ENCODE assay signal across 9 cellular contexts in the genomic region with DNA sequence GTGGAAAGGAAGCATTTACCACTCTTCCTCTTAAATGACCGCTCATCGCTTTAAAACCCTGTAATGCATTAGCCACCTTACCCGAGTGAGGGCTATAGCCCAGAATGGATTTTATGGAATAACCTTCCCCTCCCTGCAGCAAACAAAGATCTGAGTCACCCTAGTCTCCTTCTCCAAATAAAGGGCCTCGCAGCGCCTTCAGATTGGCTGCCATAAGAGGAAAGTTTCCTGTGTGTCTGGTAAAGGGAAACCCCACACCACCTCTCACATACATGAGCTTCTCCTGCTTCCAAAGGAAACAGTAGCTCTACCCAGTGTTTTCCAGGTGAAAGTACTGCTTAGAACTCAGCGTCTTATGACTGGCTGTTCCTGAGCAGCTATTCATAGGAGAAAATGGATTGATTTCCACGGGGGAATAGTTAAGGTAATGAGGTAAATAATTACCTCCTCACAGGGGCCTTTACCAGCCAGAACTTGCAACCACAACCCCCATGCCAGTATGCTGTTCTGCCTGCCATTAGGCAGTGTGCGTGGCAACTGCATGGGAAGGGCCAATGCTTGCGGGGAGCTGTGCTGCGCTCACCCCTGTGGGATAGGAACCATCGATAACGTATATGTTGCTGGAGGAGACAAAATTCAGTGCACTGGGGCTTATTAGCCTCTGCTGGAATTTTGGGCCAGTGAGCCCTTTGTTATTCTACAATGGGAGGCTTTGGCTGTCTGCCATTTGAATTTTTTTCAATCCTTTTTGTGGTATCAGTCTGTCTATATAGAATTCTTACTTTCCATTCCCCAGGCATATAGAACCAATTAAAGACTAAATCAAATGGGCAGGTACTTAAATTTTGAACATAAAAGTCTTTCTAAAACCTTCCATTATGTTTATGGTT. TPM values are rescaled to one million over a fixed set of nuclear protein-coding genes. Genes with fewer than 3 reads are reported as not detected.
DNase-seq lines count a peak whose midpoint lies in the region; ATAC-seq, FAIRE-seq and TF ChIP-seq lines count a peak whose summit lies in the region.
"Had no signal": no experiment of that assay in that cellular context is flagged by ENCODE, and none has a peak within 500 bp of the region (broad histone marks: within the 10 kb centered on the region; RNA-seq: fewer than 3 reads in every experiment).

No MANE protein-coding gene starts in this region.

- H3K4me2 ChIP-seq in BLaER1 (peak overlapping the region; percentile 17; the same call in 1 of the 2 replicates), fibroblast of lung (ENCODE audit: extremely low read depth, insufficient read depth, low read length) (peak overlapping the region; percentile 48), neural progenitor cell (peak overlapping the region; percentile 4)

- H3K27me3 ChIP-seq in BLaER1 (no peaks in the 10 kb centered on the region), fibroblast of lung (ENCODE audit: control insufficient read depth, insufficient read depth, low read length) (no peaks in the 10 kb centered on the region), neural progenitor cell (no peaks in the 10 kb centered on the region)
- H3K27me3 ChIP-seq in CD8-positive, alpha-beta T cell (ENCODE audit: insufficient read depth, low read length): no peaks in the 10 kb centered on the region

- peaks cover 11% of the 10 kb centered on the region for H3K4me1 Mint-ChIP-seq in neural progenitor cell
- H3K4me1 Mint-ChIP-seq in CD8-positive, alpha-beta T cell (ENCODE audit: low read depth): peaks cover 3% of the 10 kb centered on the region

- H3K4me1 ChIP-seq in BLaER1: peaks cover 54% of the 10 kb centered on the region
- peaks cover 10% of the 10 kb centered on the region for H3K4me1 ChIP-seq in fibroblast of lung (ENCODE audit: control insufficient read depth, extremely low read depth, insufficient read depth, low read length)
- H3K4me1 ChIP-seq in neural progenitor cell: peaks cover 17% of the 10 kb centered on the region
- H3K4me1 ChIP-seq in CD8-positive, alpha-beta T cell (ENCODE audit: insufficient read depth, low read length): no peaks in the 10 kb centered on the region

- no peak for TF ChIP-seq CTCF in fibroblast of lung (conservative IDR thresholded peaks at IDR 0.05 in 1 of 2, IDR thresholded peaks at IDR 0.05 in 1 of 2; ENCODE audit: low read depth in 1 of 2, low read length in 2 of 2)
- no peak for TF ChIP-seq CTCF in neural progenitor cell (IDR thresholded peaks at IDR 0.05)
- no peak for TF ChIP-seq CTCF in CD8-positive, alpha-beta T cell (IDR thresholded peaks at IDR 0.05)

- no peak overlapping the region for H3K4me3 Mint-ChIP-seq in neural progenitor cell
- no peak overlapping the region for H3K4me3 Mint-ChIP-seq in CD8-positive, alpha-beta T cell
- H3K4me3 Mint-ChIP-seq: activated CD4-positive, alpha-beta memory T cell treated with anti-CD3 and anti-CD28 coated beads, Interleukin-2, amount 10 ng/mL, durations not matched to agents 7 days and 5 days had no signal

- no peak for FAIRE-seq in RCC 7860 (lab: Jason Lieb, UNC)

- no peaks in the 10 kb centered on the region for H3K9me3 Mint-ChIP-seq in neural progenitor cell
- H3K9me3 Mint-ChIP-seq in CD8-positive, alpha-beta T cell: no peaks in the 10 kb centered on the region
- H3K9me3 Mint-ChIP-seq: activated CD4-positive, alpha-beta memory T cell treated with anti-CD3 and anti-CD28 coated beads, Interleukin-2, amount 10 ng/mL, durations not matched to agents 7 days and 5 days had no signal

- H3K79me2 ChIP-seq in fibroblast of lung (ENCODE audit: control insufficient read depth, insufficient read depth, low read length) (no peaks in the 10 kb centered on the region), neural progenitor cell (ENCODE audit: low read depth) (no peaks in the 10 kb centered on the region)

- H2AFZ ChIP-seq in fibroblast of lung (ENCODE audit: low read length) (no peak overlapping the region), neural progenitor cell (replicated peaks) (no peak overlapping the region)

- H3K9ac ChIP-seq in BLaER1 (no peak overlapping the region), fibroblast of lung (ENCODE audit: insufficient read depth, low read length) (no peak overlapping the region), neural progenitor cell (no peak overlapping the region)

- H3K4me3 ChIP-seq in BLaER1: no peak overlapping the region
- no peak overlapping the region for H3K4me3 ChIP-seq in fibroblast of lung (replicated peaks in 1 of 4; ENCODE audit: control extremely low read depth in 1 of 4, insufficient read depth in 1 of 4, low read depth in 3 of 4, low read length in 4 of 4)
- no peak overlapping the region for H3K4me3 ChIP-seq in neural progenitor cell
- no peak overlapping the region for H3K4me3 ChIP-seq in CD8-positive, alpha-beta T cell (ENCODE audit: low read depth, low read length)

- no peak for ATAC-seq in CD8-positive, alpha-beta T cell

- DNase-seq in RCC 7860 (ENCODE audit: low spot score) (peak; percentile 32), fibroblast of lung (ENCODE audit: low read depth in 2 of 2) (peak; percentile 80 to 91), neural progenitor cell (ENCODE audit: low spot score) (peak; percentile 27), GM19240 (ENCODE audit: insufficient read length, low spot score) (no peak), SKM-1 treated with dmso at 0.1 percent for 144 hours (lab: John Stamatoyannopoulos, UW; ENCODE audit: unreplicated experiment) (no peak)
- no peak for DNase-seq in CD8-positive, alpha-beta T cell
- DNase-seq in stimulated activated CD4-positive, alpha-beta T cell treated with anti-CD3 and anti-CD28 coated beads, Interleukin-4, amount 100 ng/mL, for 4 hours: no peak
- DNase-seq: activated CD4-positive, alpha-beta memory T cell treated with anti-CD3 and anti-CD28 coated beads, Interleukin-2, amount 10 ng/mL, durations not matched to agents 7 days and 5 days had no signal

- H3K9me3 ChIP-seq in BLaER1: peaks cover 13% of the 10 kb centered on the region; the same call in 1 of the 2 replicates
- H3K9me3 ChIP-seq in fibroblast of lung (ENCODE audit: control insufficient read depth, insufficient read depth, low read depth, low read length): no peaks in the 10 kb centered on the region
- no peaks in the 10 kb centered on the region for H3K9me3 ChIP-seq in neural progenitor cell (ENCODE audit: low read depth)
- H3K9me3 ChIP-seq in CD8-positive, alpha-beta T cell (ENCODE audit: low read length): no peaks in the 10 kb centered on the region

- POLR2A ChIA-PET in CD8-positive, alpha-beta T cell (lab: Charles Lee): no interaction called here

- H4K20me1 ChIP-seq in BLaER1: no peaks in the 10 kb centered on the region
- H4K20me1 ChIP-seq in fibroblast of lung (ENCODE audit: control insufficient read depth, extremely low read depth, insufficient read depth, low read length): no peaks in the 10 kb centered on the region
- no peaks in the 10 kb centered on the region for H4K20me1 ChIP-seq in neural progenitor cell (ENCODE audit: low read depth)

- no peaks in the 10 kb centered on the region for H3K27me3 Mint-ChIP-seq in neural progenitor cell (ENCODE audit: insufficient read depth, low read depth)
- no peaks in the 10 kb centered on the region for H3K27me3 Mint-ChIP-seq in CD8-positive, alpha-beta T cell (ENCODE audit: low read depth)
- H3K27me3 Mint-ChIP-seq: activated CD4-positive, alpha-beta memory T cell treated with anti-CD3 and anti-CD28 coated beads, Interleukin-2, amount 10 ng/mL, durations not matched to agents 7 days and 5 days had no signal

- CTCF ChIA-PET in CD8-positive, alpha-beta T cell (lab: Charles Lee): no interaction called here

- intact Hi-C loops in CD8-positive, alpha-beta T cell (cut with DNase I, micrococcal nuclease): no loop called here

- H3K27ac ChIP-seq in BLaER1: peak overlapping the region; percentile 12; the same call in 1 of the 2 replicates
- no peak overlapping the region for H3K27ac ChIP-seq in fibroblast of lung (ENCODE audit: insufficient read depth, low read length)
- H3K27ac ChIP-seq in neural progenitor cell: peak overlapping the region; percentile 40
- no peak overlapping the region for H3K27ac ChIP-seq in CD8-positive, alpha-beta T cell (ENCODE audit: low read depth, low read length)

- no peak overlapping the region for H3K27ac Mint-ChIP-seq in neural progenitor cell
- no peak overlapping the region for H3K27ac Mint-ChIP-seq in CD8-positive, alpha-beta T cell
- H3K27ac Mint-ChIP-seq: activated CD4-positive, alpha-beta memory T cell treated with anti-CD3 and anti-CD28 coated beads, Interleukin-2, amount 10 ng/mL, durations not matched to agents 7 days and 5 days had no signal

- H3K36me3 ChIP-seq in BLaER1 (peaks cover 79% of the 10 kb centered on the region), fibroblast of lung (ENCODE audit: control insufficient read depth, insufficient read depth, low read length) (peaks cover 16% of the 10 kb centered on the region), neural progenitor cell (no peaks in the 10 kb centered on the region)
- peaks cover 31% of the 10 kb centered on the region for H3K36me3 ChIP-seq in CD8-positive, alpha-beta T cell (ENCODE audit: insufficient read depth, low read length)

- peaks cover 5% of the 10 kb centered on the region for H3F3A ChIP-seq in neural progenitor cell (ENCODE audit: low read depth)

- peaks cover 45% of the 10 kb centered on the region for H3K36me3 Mint-ChIP-seq in neural progenitor cell
- peaks cover 82% of the 10 kb centered on the region for H3K36me3 Mint-ChIP-seq in CD8-positive, alpha-beta T cell

RNA-seq across cellular contexts. Expression of gene PPP2R1B, which starts 47.5 kb away (rescaled TPM):
- total RNA-seq in fibroblast of lung (20.8 and 43.1 TPM in 2 replicates), neural progenitor cell (ENCODE audit: low replicate concordance) (47.8 and 68.4 TPM in 2 replicates)
- polyA plus RNA-seq in fibroblast of lung: 35.8 and 40.3 TPM in 2 replicates
- 24.2 and 25.1 TPM in 2 replicates for polyA plus RNA-seq in fibroblast of lung (2012)
- 24.2 and 24.6 TPM in 2 replicates for polyA minus RNA-seq in fibroblast of lung (ENCODE audit: low replicate concordance)
- total RNA-seq in CD8-positive, alpha-beta T cell: 10 to 100 TPM; 47.4 to 53.8 TPM

Comparison
In these comparisons a context has a peak if more than half of its experiments do, and no peak if none do; other contexts are left out.
1. H3K27ac ChIP-seq: peak in BLaER1 (single experiment) and neural progenitor cell (single experiment); none in fibroblast of lung (single experiment) and CD8-positive, alpha-beta T cell (single experiment).
2. DNase-seq: peak in RCC 7860 (single experiment), fibroblast of lung (2 of 2) and neural progenitor cell (single experiment); none in GM19240 (single experiment), CD8-positive, alpha-beta T cell (0 of 7), stimulated activated CD4-positive, alpha-beta T cell treated with anti-CD3 and anti-CD28 coated beads, Interleukin-4, amount 100 ng/mL, for 4 hours (0 of 2) and SKM-1 treated with dmso at 0.1 percent for 144 hours (single experiment).
3. Peak in every context shown above with its lines, with median percentiles within 50 percentile points of each other: H3K4me2 ChIP-seq.